11 cellular contexts compared by ENCODE assay signal in the genomic region with DNA sequence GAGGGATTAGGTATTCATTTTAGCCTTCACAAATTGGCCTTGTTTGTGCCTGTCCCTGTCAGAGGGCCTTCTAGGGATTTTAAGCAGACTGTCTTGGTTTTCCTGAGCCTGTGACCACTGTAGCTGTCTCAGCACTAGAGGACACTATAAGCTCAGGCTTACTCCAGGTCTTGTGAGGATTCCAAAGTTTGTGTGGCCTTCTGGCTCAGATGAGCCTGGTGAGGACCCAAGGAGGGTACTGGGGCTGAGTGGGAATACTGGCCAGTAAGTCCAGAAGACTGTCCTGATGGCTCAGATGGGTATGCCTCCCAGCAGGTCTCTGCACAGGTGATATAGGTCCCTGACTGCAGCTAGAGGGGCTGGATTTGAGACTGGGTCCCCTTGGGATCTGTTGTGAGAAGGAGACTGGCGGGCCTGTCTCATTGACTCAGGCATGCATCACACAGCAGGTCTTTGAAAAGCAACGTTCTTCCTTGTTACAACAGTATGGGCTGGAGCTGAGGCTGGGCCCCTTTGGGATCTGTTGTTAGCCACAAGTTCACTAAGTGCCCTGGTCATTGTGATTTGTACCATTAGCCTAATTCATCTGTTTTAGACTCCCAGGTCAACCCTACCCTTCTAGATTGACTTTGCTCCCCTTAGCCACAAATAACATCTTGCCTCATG. TPM values are rescaled to one million over a fixed set of nuclear protein-coding genes. Genes with fewer than 3 reads are reported as not detected.
DNase-seq lines count a peak whose midpoint lies in the region; ATAC-seq and TF ChIP-seq lines count a peak whose summit lies in the region.
"Had no signal": no experiment of that assay in that cellular context is flagged by ENCODE, and none has a peak within 500 bp of the region (broad histone marks: within the 10 kb centered on the region; RNA-seq: fewer than 3 reads in every experiment).

No MANE protein-coding gene starts in this region.

- H3K4me1 Mint-ChIP-seq in activated T-cell treated with anti-CD3 and anti-CD28 coated beads, Interleukin-2, amount 50 U/mL, for 72 hours (ENCODE audit: low read depth): peaks cover 24% of the 10 kb centered on the region
- peaks cover 28% of the 10 kb centered on the region for H3K4me1 Mint-ChIP-seq in activated T-cell treated with anti-CD3 and anti-CD28 coated beads, Interleukin-2, amount 50 U/mL, for 24 hours (ENCODE audit: low read depth)
- H3K4me1 Mint-ChIP-seq in WTC11: peaks cover 5% of the 10 kb centered on the region; the same call in 1 of the 2 replicates
- peaks cover 33% of the 10 kb centered on the region for H3K4me1 Mint-ChIP-seq in stimulated activated naive CD8-positive, alpha-beta T cell treated with anti-CD3 and anti-CD28 coated beads, Interleukin-15, amount 100 ng/mL, for 72 hours

- no peak for DNase-seq in activated T-cell treated with anti-CD3 and anti-CD28 coated beads, Interleukin-2, amount 50 U/mL, for 72 hours
- no peak for DNase-seq in activated T-cell treated with anti-CD3 and anti-CD28 coated beads, Interleukin-2, amount 50 U/mL, for 24 hours
- DNase-seq in WTC11 (ENCODE audit: low spot score): no peak
- DNase-seq in stimulated activated naive CD8-positive, alpha-beta T cell treated with anti-CD3 and anti-CD28 coated beads, Interleukin-15, amount 100 ng/mL, for 72 hours: no peak
- DNase-seq in head of caudate nucleus: no peak
- no peak for DNase-seq in GDM1 (lab: John Stamatoyannopoulos, UW)
- no peak for DNase-seq in NOMO-1 treated with DMSO at 0.1 percent for 48 hours (lab: John Stamatoyannopoulos, UW; ENCODE audit: unreplicated experiment)
- DNase-seq: NCI-H1417 had no signal

- intact Hi-C loops in head of caudate nucleus (cut with DNase I): no loop called here

- H3K27me3 Mint-ChIP-seq in activated T-cell treated with anti-CD3 and anti-CD28 coated beads, Interleukin-2, amount 50 U/mL, for 72 hours (ENCODE audit: low read depth): no peaks in the 10 kb centered on the region
- H3K27me3 Mint-ChIP-seq in activated T-cell treated with anti-CD3 and anti-CD28 coated beads, Interleukin-2, amount 50 U/mL, for 24 hours: no peaks in the 10 kb centered on the region
- H3K27me3 Mint-ChIP-seq in WTC11 (ENCODE audit: low read depth): no peaks in the 10 kb centered on the region; the same call in none of the 2 replicates
- H3K27me3 Mint-ChIP-seq in stimulated activated naive CD8-positive, alpha-beta T cell treated with anti-CD3 and anti-CD28 coated beads, Interleukin-15, amount 100 ng/mL, for 72 hours: no peaks in the 10 kb centered on the region
- H3K27me3 Mint-ChIP-seq: activated naive CD8-positive, alpha-beta T cell; stimulated activated naive CD8-positive, alpha-beta T cell treated with anti-CD3 and anti-CD28 coated beads, Interleukin-15, Interleukin-2, amounts not matched to agents 100 ng/mL and 50 ng/mL, for 24 hours had no signal

- no peak overlapping the region for H3K4me3 Mint-ChIP-seq in activated T-cell treated with anti-CD3 and anti-CD28 coated beads, Interleukin-2, amount 50 U/mL, for 72 hours
- no peak overlapping the region for H3K4me3 Mint-ChIP-seq in activated T-cell treated with anti-CD3 and anti-CD28 coated beads, Interleukin-2, amount 50 U/mL, for 24 hours
- no peak overlapping the region for H3K4me3 Mint-ChIP-seq in WTC11
- no peak overlapping the region for H3K4me3 Mint-ChIP-seq in stimulated activated naive CD8-positive, alpha-beta T cell treated with anti-CD3 and anti-CD28 coated beads, Interleukin-15, amount 100 ng/mL, for 72 hours
- H3K4me3 Mint-ChIP-seq: activated naive CD8-positive, alpha-beta T cell; stimulated activated naive CD8-positive, alpha-beta T cell treated with anti-CD3 and anti-CD28 coated beads, Interleukin-15, Interleukin-2, amounts not matched to agents 100 ng/mL and 50 ng/mL, for 24 hours had no signal

- CTCF ChIA-PET in WTC11 (lab: Charles Lee): interaction anchor here (0.6 to 1.4 kb wide), 6 partner anchors 13 to 761 kb away, joined by 3 to 4 read pairs (median 3); no protein-coding TSS in a partner anchor

- peak overlapping the region; percentile 83 for H3K27ac Mint-ChIP-seq in activated T-cell treated with anti-CD3 and anti-CD28 coated beads, Interleukin-2, amount 50 U/mL, for 72 hours
- H3K27ac Mint-ChIP-seq in activated T-cell treated with anti-CD3 and anti-CD28 coated beads, Interleukin-2, amount 50 U/mL, for 24 hours: no peak overlapping the region
- no peak overlapping the region for H3K27ac Mint-ChIP-seq in WTC11
- H3K27ac Mint-ChIP-seq in stimulated activated naive CD8-positive, alpha-beta T cell treated with anti-CD3 and anti-CD28 coated beads, Interleukin-15, amount 100 ng/mL, for 72 hours: no peak overlapping the region
- H3K27ac Mint-ChIP-seq: activated naive CD8-positive, alpha-beta T cell had no signal

- no peak for ATAC-seq in activated T-cell treated with anti-CD3 and anti-CD28 coated beads, Interleukin-2, amount 50 U/mL, for 72 hours (replicated peaks in 1 of 2)
- ATAC-seq in HG02943 (IDR thresholded peaks at IDR 0.05; ENCODE audit: low read depth, unreplicated experiment) (peak; percentile 26), WTC11 (peak; percentile 92)
- peak; percentile 23 for ATAC-seq in stimulated activated naive CD8-positive, alpha-beta T cell treated with anti-CD3 and anti-CD28 coated beads, Interleukin-15, amount 100 ng/mL, for 72 hours

- TF ChIP-seq CTCF in WTC11 (IDR thresholded peaks at IDR 0.05): no peak

- POLR2A ChIA-PET in WTC11 (lab: Charles Lee): no interaction called here

- H3K36me3 Mint-ChIP-seq in activated T-cell treated with anti-CD3 and anti-CD28 coated beads, Interleukin-2, amount 50 U/mL, for 72 hours (ENCODE audit: insufficient read depth in 2 of 2): peaks cover 27 to 36% of the 10 kb centered on the region in 2 donors
- peaks cover 5% of the 10 kb centered on the region for H3K36me3 Mint-ChIP-seq in activated T-cell treated with anti-CD3 and anti-CD28 coated beads, Interleukin-2, amount 50 U/mL, for 24 hours (ENCODE audit: low read depth)
- H3K36me3 Mint-ChIP-seq in WTC11: peaks cover 8% of the 10 kb centered on the region

- peaks cover 25 to 30% of the 10 kb centered on the region in 2 donors for H3K9me3 Mint-ChIP-seq in activated T-cell treated with anti-CD3 and anti-CD28 coated beads, Interleukin-2, amount 50 U/mL, for 72 hours
- peaks cover 30% of the 10 kb centered on the region for H3K9me3 Mint-ChIP-seq in activated T-cell treated with anti-CD3 and anti-CD28 coated beads, Interleukin-2, amount 50 U/mL, for 24 hours
- peaks cover 33% of the 10 kb centered on the region for H3K9me3 Mint-ChIP-seq in WTC11
- peaks cover 45 to 71% of the 10 kb centered on the region in 2 donors for H3K9me3 Mint-ChIP-seq in stimulated activated naive CD8-positive, alpha-beta T cell treated with anti-CD3 and anti-CD28 coated beads, Interleukin-15, amount 100 ng/mL, for 72 hours

TF ChIP-seq in WTC11, 78 proteins besides CTCF, POLR2A, EP300 and RAD21:
- TF ChIP-seq NFE2L1 (CRISPR knock-in tag; IDR thresholded peaks at IDR 0.05) (no peak), ELF4 (CRISPR knock-in tag; IDR thresholded peaks at IDR 0.05; ENCODE audit: low read depth) (no peak), PRRX2 (CRISPR knock-in tag; IDR thresholded peaks at IDR 0.05) (no peak), SOX15 (CRISPR knock-in tag; IDR thresholded peaks at IDR 0.05) (no peak)

RNA-seq across cellular contexts. Expression of gene TFB1M, which starts 26.3 kb away (rescaled TPM):
- total RNA-seq in activated T-cell treated with anti-CD3 and anti-CD28 coated beads, Interleukin-2, amount 50 U/mL, for 72 hours: 10 to 100 TPM; 37.0 to 41.3 TPM
- 40.7 to 43.6 TPM (median 41.8 TPM) in 3 replicates for total RNA-seq in WTC11 (2021)

Comparison
In these comparisons a context has a peak if more than half of its experiments do, and no peak if none do; other contexts are left out.
1. ATAC-seq: peak in HG02943 (single experiment), WTC11 (single experiment) and stimulated activated naive CD8-positive, alpha-beta T cell treated with anti-CD3 and anti-CD28 coated beads, Interleukin-15, amount 100 ng/mL, for 72 hours (single experiment); none in activated T-cell treated with anti-CD3 and anti-CD28 coated beads, Interleukin-2, amount 50 U/mL, for 72 hours (0 of 2).